ENCODE assay signal across 24 cellular contexts in the genomic region with DNA sequence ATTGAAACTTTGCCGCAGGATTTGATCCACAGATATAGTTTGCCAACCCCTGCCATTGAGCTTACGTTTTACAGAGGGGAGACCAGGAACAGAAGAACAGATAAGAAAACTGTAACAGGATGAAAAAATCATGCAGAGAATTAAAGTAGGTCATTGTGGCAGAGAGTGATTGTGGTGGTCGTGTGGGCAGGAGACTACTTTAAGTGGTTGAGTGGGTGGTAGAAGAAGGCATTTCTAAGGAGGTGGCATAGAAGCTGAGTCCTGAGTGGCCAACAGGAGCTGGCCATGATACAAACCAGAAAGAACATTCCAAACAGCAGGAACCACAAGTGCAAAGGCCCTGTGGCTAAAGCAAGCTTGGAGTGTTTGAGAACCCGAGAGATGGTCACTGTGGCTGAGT.
"Had no signal": no experiment of that assay in that cellular context is flagged by ENCODE, and none has a peak within 500 bp of the region (broad histone marks: within the 10 kb centered on the region; RNA-seq: fewer than 3 reads in every experiment).

No MANE protein-coding gene starts in this region.

- H3K27ac Mint-ChIP-seq: progenitor cell of endocrine pancreas; stimulated activated naive CD8-positive, alpha-beta T cell treated with anti-CD3 and anti-CD28 coated beads, Interleukin-15, Interleukin-2, amounts not matched to agents 100 ng/mL and 50 ng/mL, for 24 hours had no signal

- ATAC-seq: left colon; left lung; lower lobe of right lung; naive thymus-derived CD8-positive, alpha-beta T cell; sciatic nerve; upper lobe of right lung had no signal

- H3K36me3 ChIP-seq: left lung, ovary, suprapubic skin, upper lobe of right lung had no signal

- H3K4me1 ChIP-seq: left lung, lower lobe of right lung, right atrium auricular region, suprapubic skin, tibial artery, upper lobe of right lung had no signal

- H3K4me3 Mint-ChIP-seq: naive thymus-derived CD8-positive, alpha-beta T cell; stimulated activated naive CD8-positive, alpha-beta T cell treated with anti-CD3 and anti-CD28 coated beads, Interleukin-15, Interleukin-2, amounts not matched to agents 100 ng/mL and 50 ng/mL, for 24 hours had no signal

- H3K27me3 Mint-ChIP-seq: naive thymus-derived CD8-positive, alpha-beta T cell; progenitor cell of endocrine pancreas; stimulated activated naive CD8-positive, alpha-beta T cell treated with anti-CD3 and anti-CD28 coated beads, Interleukin-15, Interleukin-2, amounts not matched to agents 100 ng/mL and 50 ng/mL, for 24 hours had no signal

- H3K27me3 ChIP-seq: left lung, ovary, right atrium auricular region, suprapubic skin, tibial artery, upper lobe of right lung had no signal

- H3K4me3 ChIP-seq: left lung, lower lobe of right lung, ovary, right atrium auricular region, skin epidermis, suprapubic skin, thoracic aorta, tibial artery, upper lobe of right lung had no signal

- DNase-seq: hippocampal formation; kidney; left colon; left lung; lower lobe of right lung; mammary epithelial cell; mesenchymal stem cell; naive thymus-derived CD8-positive, alpha-beta T cell; ovary; stimulated activated CD4-positive, alpha-beta T cell treated with anti-CD3 and anti-CD28 coated beads, Interleukin-12 subunit alpha, Interleukin-12 subunit beta, amount 100 ng/mL, for 4 hours; stimulated activated CD4-positive, alpha-beta T cell treated with anti-CD3 and anti-CD28 coated beads, Interleukin-15, amount 100 ng/mL, for 24 hours; stimulated activated CD4-positive, alpha-beta T cell treated with anti-CD3 and anti-CD28 coated beads, Interleukin-2, amount 100 ng/mL, for 24 hours; stimulated activated CD4-positive, alpha-beta T cell treated with anti-CD3 and anti-CD28 coated beads, Interleukin-4, amount 100 ng/mL, for 1 hour; stimulated activated naive CD4-positive, alpha-beta T cell; tibial artery; trophoblast cell; upper lobe of right lung had no signal

- H3K27ac ChIP-seq: left lung, lower lobe of right lung, ovary, right atrium auricular region, skin epidermis, suprapubic skin, thoracic aorta, tibial artery, upper lobe of right lung had no signal

- H3K9me3 ChIP-seq: left lung, lower lobe of right lung, ovary, right atrium auricular region, suprapubic skin, thoracic aorta, tibial artery, upper lobe of right lung had no signal
